In genomic region chrX:19715711-19716638, GRCh38 we compare ENCODE assay signal across 15 cellular contexts.
A peak's percentile ranks its signal among the peaks of the same experiment; 100 is the strongest.
DNase-seq lines count a peak whose midpoint lies in the region; ATAC-seq, FAIRE-seq and TF ChIP-seq lines count a peak whose summit lies in the region.
"Had no signal": no experiment of that assay in that cellular context is flagged by ENCODE, and none has a peak within 500 bp of the region (broad histone marks: within the 10 kb centered on the region; RNA-seq: fewer than 3 reads in every experiment).

No MANE protein-coding gene starts in this region.

- H3K27me3 Mint-ChIP-seq in MCF 10A (ENCODE audit: insufficient read depth, unreplicated experiment), result peaks cover 23% of the 10 kb centered on the region
- H3K27me3 Mint-ChIP-seq: activated B cell treated with CpG ODN at 0.5 μM for 24 hours had no signal

- no peaks in the 10 kb centered on the region for H3K36me3 Mint-ChIP-seq in MCF 10A (ENCODE audit: insufficient read depth, unreplicated experiment)

- H4K20me1 ChIP-seq in K562 (replicated peaks; ENCODE audit: control insufficient read depth, insufficient read depth, low read length), result no peaks in the 10 kb centered on the region; the same call in 1 of the 2 replicates

- in situ Hi-C loops in K562 (cut with MboI), result no loop called here

- POLR2A ChIA-PET in MCF 10A (lab: Yijun Ruan, JAX) (interaction anchor here (0.5 to 0.8 kb wide), 2 partner anchors 46 to 331 kb away, joined by 3 read pairs; no protein-coding TSS in a partner anchor), K562 (lab: Yijun Ruan, JAX) (no interaction called here)

- no peaks in the 10 kb centered on the region for H3K79me2 ChIP-seq in K562 (ENCODE audit: control insufficient read depth, insufficient read depth, low read length)

- H3K4me3 ChIP-seq in breast epithelium (no peak overlapping the region), K562 (no peak overlapping the region), gastroesophageal sphincter (no peak overlapping the region)
- H3K4me3 ChIP-seq: GM12878, vagina had no signal

- WGBS in K562 (ENCODE audit: insufficient coverage, low coverage, missing lambda C conversion rate), result 0% methylated on average over 5 of the region's 6 CpGs
- 76 to 83% methylated on average over 4 of the region's 6 CpGs for WGBS in gastroesophageal sphincter (ENCODE audit: low coverage in 1 of 2), 2 donors

- TF ChIP-seq CTCF in MCF 10A (IDR thresholded peaks at IDR 0.05; ENCODE audit: unreplicated experiment), result no peak
- TF ChIP-seq CTCF in breast epithelium (IDR thresholded peaks at IDR 0.05), result no peak
- TF ChIP-seq CTCF in K562 (IDR thresholded peaks at IDR 0.05 in 2 of 3, conservative IDR thresholded peaks at IDR 0.05 in 1 of 3; ENCODE audit: insufficient read depth in 2 of 3, low read depth in 1 of 3, low read length in 3 of 3), result no peak
- no peak for TF ChIP-seq CTCF in gastroesophageal sphincter (IDR thresholded peaks at IDR 0.05)

- no peaks in the 10 kb centered on the region for H3K4me1 Mint-ChIP-seq in MCF 10A (ENCODE audit: insufficient read depth, unreplicated experiment)

- H3K9me1 ChIP-seq in K562 (ENCODE audit: control insufficient read depth, insufficient read depth, low read length), result no peaks in the 10 kb centered on the region

- BruUV-seq in MCF 10A (replicated peaks; lab: Mats Ljungman, UMichigan) (no TSS peak), K562 (replicated peaks; lab: Mats Ljungman, UMichigan) (no TSS peak)

- ATAC-seq in K562, result no peak
- no peak for ATAC-seq in gastroesophageal sphincter
- ATAC-seq: GM12878 had no signal

- no peak overlapping the region for H3K27ac Mint-ChIP-seq in MCF 10A (ENCODE audit: low read depth, unreplicated experiment)
- H3K27ac Mint-ChIP-seq: activated B cell treated with CpG ODN at 0.5 μM for 24 hours had no signal

- H3K9me3 ChIP-seq in breast epithelium, result no peaks in the 10 kb centered on the region
- H3K9me3 ChIP-seq in K562 (replicated peaks; ENCODE audit: control insufficient read depth, insufficient read depth, low read depth, low read length), result no peaks in the 10 kb centered on the region
- H3K9me3 ChIP-seq in gastroesophageal sphincter, result no peaks in the 10 kb centered on the region
- H3K9me3 ChIP-seq: vagina had no signal

- TF ChIP-seq EP300 in K562 (IDR thresholded peaks at IDR 0.05; ENCODE audit: low read length), result no peak
- no peak for TF ChIP-seq EP300 in gastroesophageal sphincter (IDR thresholded peaks at IDR 0.05)

- intact Hi-C loops in MCF 10A (cut with micrococcal nuclease), result no loop called here
- intact Hi-C loops in breast epithelium (cut with DNase I; ENCODE audit: low total_unique reads), result no loop called here
- intact Hi-C loops in K562 (cut with micrococcal nuclease), result no loop called here

- H3K4me3 Mint-ChIP-seq in MCF 10A (ENCODE audit: unreplicated experiment), result no peak overlapping the region
- H3K4me3 Mint-ChIP-seq: activated B cell treated with CpG ODN at 0.5 μM for 24 hours; activated T-cell treated with anti-CD3 and anti-CD28 coated beads, Interleukin-2, amount 50 U/mL, for 4 hours had no signal

- H3K27ac ChIP-seq in breast epithelium, result no peak overlapping the region
- H3K27ac ChIP-seq in K562 (ENCODE audit: extremely low read depth, low read depth, low read length), result no peak overlapping the region
- no peak overlapping the region for H3K27ac ChIP-seq in gastroesophageal sphincter
- H3K27ac ChIP-seq: vagina had no signal

- H3K4me1 ChIP-seq in breast epithelium (no peaks in the 10 kb centered on the region), K562 (replicated peaks in 1 of 2; ENCODE audit: control insufficient read depth in 2 of 2, insufficient read depth in 2 of 2, low read length in 2 of 2) (no peaks in the 10 kb centered on the region; a peak in 1 of 5 replicates), gastroesophageal sphincter (no peaks in the 10 kb centered on the region)
- H3K4me1 ChIP-seq: vagina had no signal

- DNase-seq in MCF 10A (ENCODE audit: unreplicated experiment) (peak; percentile 49), breast epithelium (ENCODE audit: low spot score in 2 of 2) (no peak), NCI-H2107 treated with DMSO at 0.1 percent for 48 hours (lab: John Stamatoyannopoulos, UW; ENCODE audit: unreplicated experiment) (peak; percentile 70), K562 (ENCODE audit: extremely low read depth in 1 of 4, low spot score in 3 of 4) (no peak), T-helper 9 cell (no peak), middle frontal gyrus (ENCODE audit: extremely low spot score, low spot score) (no peak)
- DNase-seq in stimulated activated CD8-positive, alpha-beta memory T cell treated with anti-CD3 and anti-CD28 coated beads, Interleukin-4, amount 100 ng/mL, for 48 hours, result no peak
- DNase-seq: activated B cell treated with CpG ODN at 0.5 μM for 24 hours; activated T-cell treated with anti-CD3 and anti-CD28 coated beads, Interleukin-2, amount 50 U/mL, for 4 hours; islet precursor cell; NCI-H1417 treated with DMSO at 0.1 percent for 48 hours; NK-92 treated with Interleukin-12 subunit alpha and Interleukin-12 subunit beta, amount 100 ng/mL, for 24 hours had no signal

- H3K27me3 ChIP-seq in breast epithelium (peaks cover 0 to 12% of the 10 kb centered on the region in 2 donors), K562 (ENCODE audit: control insufficient read depth in 2 of 2, insufficient read depth in 2 of 2, low read length in 2 of 2) (no peaks in the 10 kb centered on the region), gastroesophageal sphincter (no peaks in the 10 kb centered on the region)
- H3K27me3 ChIP-seq: vagina had no signal

- no peak overlapping the region for H3K4me2 ChIP-seq in K562 (ENCODE audit: insufficient read depth, low read length)

- H2AFZ ChIP-seq in K562 (ENCODE audit: low read depth, low read length), result no peak overlapping the region

- FAIRE-seq in K562 (lab: Jason Lieb, UNC), result no peak
- FAIRE-seq: GM12878 had no signal

- CTCF ChIA-PET in MCF 10A (lab: Yijun Ruan, JAX) (interaction anchor here (0.5 kb wide), 1 partner anchor 12 kb away, joined by 3 read pairs; no protein-coding TSS in a partner anchor), K562 (lab: Yijun Ruan, JAX; ENCODE audit: low intra/inter-chr PET ratio) (no interaction called here)

- H3K9ac ChIP-seq in K562 (ENCODE audit: insufficient read depth in 1 of 2, low read depth in 2 of 2, low read length in 2 of 2), result no peak overlapping the region

- H3K9me3 Mint-ChIP-seq in MCF 10A (ENCODE audit: unreplicated experiment), result no peaks in the 10 kb centered on the region
- H3K9me3 Mint-ChIP-seq: activated B cell treated with CpG ODN at 0.5 μM for 24 hours; activated T-cell treated with anti-CD3 and anti-CD28 coated beads, Interleukin-2, amount 50 U/mL, for 4 hours had no signal

- no peak for TF ChIP-seq RAD21 in K562 (CRISPR knock-in tag; conservative IDR thresholded peaks at IDR 0.05 in 1 of 2, IDR thresholded peaks at IDR 0.05 in 1 of 2)

- TF ChIP-seq POLR2A in breast epithelium (IDR thresholded peaks at IDR 0.05) (no peak), K562 (conservative IDR thresholded peaks at IDR 0.05) (no peak), gastroesophageal sphincter (IDR thresholded peaks at IDR 0.05) (no peak)

- H3K36me3 ChIP-seq in breast epithelium, result no peaks in the 10 kb centered on the region
- no peaks in the 10 kb centered on the region for H3K36me3 ChIP-seq in K562 (ENCODE audit: control insufficient read depth, insufficient read depth, low read length)
- no peaks in the 10 kb centered on the region for H3K36me3 ChIP-seq in gastroesophageal sphincter
- H3K36me3 ChIP-seq: vagina had no signal

TF ChIP-seq in K562, 482 proteins besides CTCF, POLR2A, EP300 and RAD21 (continues in another document):
- TF ChIP-seq ZNF695 (CRISPR knock-in tag; IDR thresholded peaks at IDR 0.05) (no peak), CC2D1A (IDR thresholded peaks at IDR 0.05) (no peak), CEBPG (CRISPR knock-in tag; IDR thresholded peaks at IDR 0.05) (no peak), CEBPG (tag; conservative IDR thresholded peaks at IDR 0.05 in 1 of 2, IDR thresholded peaks at IDR 0.05 in 1 of 2) (peak; percentile 28 to 29; a peak in 1 of 4 replicates), PTRF (tag; IDR thresholded peaks at IDR 0.05) (no peak), ELF4 (CRISPR knock-in tag; IDR thresholded peaks at IDR 0.05) (no peak), GTF3C2 (IDR thresholded peaks at IDR 0.05; ENCODE audit: borderline replicate concordance, extremely low read depth, insufficient read length) (no peak), ZNF280A (IDR thresholded peaks at IDR 0.05; ENCODE audit: low read depth, partially characterized antibody) (no peak)

Comparison
In these comparisons a context has a peak if more than half of its experiments do, and no peak if none do; other contexts are left out.
1. DNase-seq: peak in MCF 10A (single experiment) and NCI-H2107 treated with DMSO at 0.1 percent for 48 hours (single experiment); none in breast epithelium (0 of 2), K562 (0 of 4), T-helper 9 cell (single experiment), stimulated activated CD8-positive, alpha-beta memory T cell treated with anti-CD3 and anti-CD28 coated beads, Interleukin-4, amount 100 ng/mL, for 48 hours (single experiment) and middle frontal gyrus (single experiment).